ENCODE assay signal across 23 cellular contexts in the genomic region with DNA sequence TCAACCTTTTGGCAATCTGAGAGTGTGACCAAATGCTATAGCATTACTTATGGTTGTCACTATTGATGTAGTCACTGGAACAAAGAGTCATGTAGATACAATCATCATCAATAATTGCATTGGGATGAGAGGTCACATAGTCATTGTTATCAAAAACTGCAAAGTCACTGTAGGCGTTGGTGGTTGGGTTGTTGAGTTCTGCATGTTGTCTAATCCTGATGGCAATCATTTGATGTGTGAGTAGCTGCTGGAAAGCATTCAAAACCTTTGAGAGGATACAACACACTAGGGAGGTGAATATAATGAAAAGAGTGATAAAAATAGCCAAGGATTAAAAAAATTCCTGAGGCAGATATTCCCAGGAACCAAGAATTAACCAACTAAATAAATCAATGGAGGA.
"Had no signal": no experiment of that assay in that cellular context is flagged by ENCODE, and none has a peak within 500 bp of the region (broad histone marks: within the 10 kb centered on the region; RNA-seq: fewer than 3 reads in every experiment).

No MANE protein-coding gene starts in this region.

- H3K27ac ChIP-seq: HL-60, RWPE1 had no signal

- DNase-seq: Karpas-422, KG1, MM.1S, NCI-H1048, NCI-H1105, NCI-H1417, NCI-H1436 treated with DMSO at 0.1 percent for 48 hours, NCI-H1694, NCI-H187 treated with DMSO at 0.1 percent for 48 hours, NCI-H2029 treated with DMSO at 0.1 percent for 48 hours, NCI-H345, NCI-H446 treated with DMSO at 0.1 percent for 48 hours, NCI-H510A treated with DMSO at 0.1 percent for 48 hours, NCI-H526, NCI-H774, PC-3, SHP77, SK-N-SH, SW 1271, T-cell had no signal

- ATAC-seq: Panc1, PC-3, T-cell had no signal

- H3K4me2 ChIP-seq: SK-N-SH had no signal

- H3K9ac ChIP-seq: SK-N-SH had no signal

- H3K9me3 ChIP-seq: SK-N-SH had no signal
